ENCODE assay signal across 23 cellular contexts in the genomic region with DNA sequence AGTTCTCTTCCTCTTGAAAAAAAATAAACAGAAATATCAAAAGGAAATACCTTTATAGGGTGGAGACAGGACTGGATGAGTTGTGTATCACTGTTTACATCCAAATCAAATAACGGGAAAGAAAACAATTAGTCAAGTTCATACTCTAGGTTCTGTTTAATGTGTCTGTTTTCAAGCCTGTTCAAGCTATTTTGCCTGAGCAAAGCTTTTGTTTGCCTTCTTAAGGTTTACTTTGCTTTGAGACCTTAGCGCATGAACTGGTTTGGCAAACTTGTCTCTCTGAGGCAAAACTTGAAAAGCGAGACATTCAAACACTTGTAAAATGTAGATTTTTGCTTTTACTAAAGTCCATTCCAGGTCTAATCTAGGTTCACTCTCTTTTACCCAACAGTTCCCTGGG.
"Had no signal": no experiment of that assay in that cellular context is flagged by ENCODE, and none has a peak within 500 bp of the region (broad histone marks: within the 10 kb centered on the region; RNA-seq: fewer than 3 reads in every experiment).

No MANE protein-coding gene starts in this region.

- H3K79me2 ChIP-seq: hepatocyte, parathyroid adenoma had no signal

- H3K4me1 Mint-ChIP-seq: naive B cell; stimulated activated memory B cell treated with anti-CD40 and anti-IgM and Interleukin-4, amounts not matched to agents 10 μg/mL and 1 μg/mL and 100 μg/mL, for 72 hours had no signal

- H3K4me1 ChIP-seq: parathyroid adenoma, psoas muscle, spleen, tibial nerve had no signal

- H2AFZ ChIP-seq: hepatocyte, parathyroid adenoma had no signal

- H3K27me3 ChIP-seq: hepatocyte, tibial nerve had no signal

- H3K9ac ChIP-seq: parathyroid adenoma had no signal

- H3K36me3 Mint-ChIP-seq: stimulated activated memory B cell treated with anti-CD40 and anti-IgM and Interleukin-4, amounts not matched to agents 10 μg/mL and 1 μg/mL and 100 μg/mL, for 72 hours had no signal

- H3K4me2 ChIP-seq: hepatocyte had no signal

- H3K27ac ChIP-seq: hepatocyte, parathyroid adenoma, psoas muscle, spleen, tibial nerve had no signal

- H3K4me3 ChIP-seq: hepatocyte, lung, psoas muscle, spleen, tibial nerve had no signal

- H3K36me3 ChIP-seq: spleen, tibial nerve had no signal

- ATAC-seq: left cardiac atrium; left ventricle myocardium superior; psoas muscle; sciatic nerve; stimulated activated memory B cell treated with anti-CD40 and anti-IgM and Interleukin-4, amounts not matched to agents 10 μg/mL and 1 μg/mL and 100 μg/mL, for 72 hours had no signal

- DNase-seq: dermis blood vessel endothelial cell; endodermal cell; foreskin melanocyte; head of caudate nucleus; kidney; left cardiac atrium; left ventricle myocardium superior; mesenchymal stem cell; naive B cell; psoas muscle; retina; spleen; stimulated activated CD4-positive, alpha-beta T cell treated with anti-CD3 and anti-CD28 coated beads, Interleukin-15, amount 100 ng/mL, for 24 hours; stimulated activated CD4-positive, alpha-beta T cell treated with anti-CD3 and anti-CD28 coated beads, Interleukin-1b, Interleukin-23, amount 100 ng/mL, for 48 hours; stimulated activated CD4-positive, alpha-beta T cell treated with anti-CD3 and anti-CD28 coated beads, Interleukin-4, amount 100 ng/mL, for 24 hours had no signal

- H3K4me3 Mint-ChIP-seq: endodermal cell; naive B cell; nephron; stimulated activated memory B cell treated with anti-CD40 and anti-IgM and Interleukin-4, amounts not matched to agents 10 μg/mL and 1 μg/mL and 100 μg/mL, for 72 hours; stimulated activated naive CD8-positive, alpha-beta T cell treated with anti-CD3 and anti-CD28 coated beads, Interleukin-15, Interleukin-2, amounts not matched to agents 100 ng/mL and 50 ng/mL, for 24 hours had no signal

- H3K9me3 ChIP-seq: psoas muscle, spleen, tibial nerve had no signal

- H3K27ac Mint-ChIP-seq: endodermal cell; naive B cell; stimulated activated memory B cell treated with anti-CD40 and anti-IgM and Interleukin-4, amounts not matched to agents 10 μg/mL and 1 μg/mL and 100 μg/mL, for 72 hours; stimulated activated naive CD8-positive, alpha-beta T cell treated with anti-CD3 and anti-CD28 coated beads, Interleukin-15, Interleukin-2, amounts not matched to agents 100 ng/mL and 50 ng/mL, for 24 hours had no signal

- H3K9me3 Mint-ChIP-seq: endodermal cell; nephron; stimulated activated memory B cell treated with anti-CD40 and anti-IgM and Interleukin-4, amounts not matched to agents 10 μg/mL and 1 μg/mL and 100 μg/mL, for 72 hours; stimulated activated naive CD8-positive, alpha-beta T cell treated with anti-CD3 and anti-CD28 coated beads, Interleukin-15, Interleukin-2, amounts not matched to agents 100 ng/mL and 50 ng/mL, for 24 hours had no signal
